ENCODE assay signal across 4 cellular contexts in the genomic region with DNA sequence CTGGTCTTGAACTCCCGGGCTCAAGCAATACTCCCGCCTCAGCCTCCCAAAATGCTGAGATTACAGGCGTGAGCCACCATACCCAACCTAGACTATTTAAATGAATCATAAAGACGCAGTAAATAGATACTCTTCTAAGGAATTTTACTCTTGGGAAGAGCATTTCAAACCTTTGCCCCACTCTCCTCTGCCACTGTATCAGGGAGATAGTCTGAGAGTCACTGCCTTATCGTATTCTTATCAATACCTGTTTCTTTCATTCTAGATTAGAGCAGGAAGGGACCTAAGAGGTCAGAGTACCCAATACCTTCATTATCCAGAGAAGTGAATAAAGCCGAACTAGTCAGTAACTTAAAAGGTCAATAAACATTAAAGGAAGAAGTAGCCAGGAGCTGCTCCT.
"Had no signal": no experiment of that assay in that cellular context is flagged by ENCODE, and none has a peak within 500 bp of the region (broad histone marks: within the 10 kb centered on the region; RNA-seq: fewer than 3 reads in every experiment).

No MANE protein-coding gene starts in this region.

- H3K9me3 Mint-ChIP-seq: GM23338, H9, IgD-negative memory B cell had no signal

- H3K4me3 ChIP-seq: GM23338 had no signal

- H2AFZ ChIP-seq: GM23338 had no signal

- H3K27ac ChIP-seq: HL-60 had no signal

- H3K27me3 Mint-ChIP-seq: IgD-negative memory B cell had no signal

- DNase-seq: H9 had no signal

- H3K4me3 Mint-ChIP-seq: GM23338, H9, IgD-negative memory B cell had no signal

- H3K27ac Mint-ChIP-seq: GM23338, H9, IgD-negative memory B cell had no signal

- H3K4me2 ChIP-seq: GM23338 had no signal

- H3K36me3 Mint-ChIP-seq: IgD-negative memory B cell had no signal
